ENCODE assay signal across 23 cellular contexts in genomic region chr3:55765398-55765797, GRCh38.
"Had no signal": no experiment of that assay in that cellular context is flagged by ENCODE, and none has a peak within 500 bp of the region (broad histone marks: within the 10 kb centered on the region; RNA-seq: fewer than 3 reads in every experiment).

No MANE protein-coding gene starts in this region.

- H3K27me3 Mint-ChIP-seq: memory B cell, naive B cell had no signal

- H3K36me3 ChIP-seq: left ventricle myocardium inferior, lower lobe of right lung, sigmoid colon, stomach, thoracic aorta, transverse colon had no signal

- H2AFZ ChIP-seq: hepatocyte had no signal

- H3K4me1 Mint-ChIP-seq: memory B cell, naive B cell had no signal

- ATAC-seq: left cardiac atrium, lower lobe of right lung had no signal

- H3K4me3 ChIP-seq: coronary artery, hepatocyte, left ventricle myocardium inferior, lower lobe of right lung, sigmoid colon, stomach, thoracic aorta, transverse colon had no signal

- H3K9me3 Mint-ChIP-seq: endodermal cell, nephron had no signal

- DNase-seq: effector CD4-positive, alpha-beta T cell; endodermal cell; erythroblast; foreskin melanocyte; kidney; left cardiac atrium; left ventricle myocardium inferior; lower lobe of right lung; midbrain; naive B cell; posterior cingulate gyrus; sigmoid colon; small intestine; stimulated activated CD4-positive, alpha-beta T cell treated with anti-CD3 and anti-CD28 coated beads, Interleukin-12 subunit alpha, Interleukin-12 subunit beta, amount 100 ng/mL, for 4 hours; stimulated activated naive CD4-positive, alpha-beta T cell; stomach; transverse colon had no signal

- H3K27ac ChIP-seq: coronary artery, hepatocyte, left ventricle myocardium inferior, lower lobe of right lung, sigmoid colon, stomach, thoracic aorta, transverse colon had no signal

- H3K27ac Mint-ChIP-seq: endodermal cell, memory B cell, naive B cell, nephron had no signal

- H3K79me2 ChIP-seq: hepatocyte had no signal

- FAIRE-seq: endothelial cell of umbilical vein, kidney, small intestine had no signal

- H3K4me1 ChIP-seq: left ventricle myocardium inferior, lower lobe of right lung, sigmoid colon, transverse colon had no signal

- H3K9me3 ChIP-seq: left ventricle myocardium inferior, lower lobe of right lung, sigmoid colon, stomach, thoracic aorta, transverse colon had no signal

- H3K27me3 ChIP-seq: hepatocyte, sigmoid colon, stomach, transverse colon had no signal

- H3K36me3 Mint-ChIP-seq: naive B cell had no signal

- H3K4me3 Mint-ChIP-seq: endodermal cell, memory B cell, naive B cell, nephron had no signal

- H3K4me2 ChIP-seq: hepatocyte had no signal
